13 cellular contexts compared by ENCODE assay signal in genomic region chr14:68145539-68145938, GRCh38.
DNase-seq lines count a peak whose midpoint lies in the region; ATAC-seq and TF ChIP-seq lines count a peak whose summit lies in the region.
"Had no signal": no experiment of that assay in that cellular context is flagged by ENCODE, and none has a peak within 500 bp of the region (broad histone marks: within the 10 kb centered on the region; RNA-seq: fewer than 3 reads in every experiment).

No MANE protein-coding gene starts in this region.

- no peak overlapping the region for H2AFZ ChIP-seq in Loucy (ENCODE audit: low read length)

- H3K27ac ChIP-seq in upper lobe of left lung, result peak overlapping the region; percentile 63 to 87 (median 78)
- H3K27ac ChIP-seq: cardiac muscle cell, KMS-11 had no signal

- ATAC-seq in upper lobe of left lung (ENCODE audit: low FRiP score in 2 of 2), result no peak
- ATAC-seq: stimulated activated naive CD8-positive, alpha-beta T cell treated with anti-CD3 and anti-CD28 coated beads, Interleukin-15, Interleukin-2, amounts not matched to agents 100 U/mL and 50 U/mL, for 24 hours had no signal

- H3K9me2 ChIP-seq in Loucy (replicated peaks; ENCODE audit: low read depth, low read length), result no peaks in the 10 kb centered on the region

- no peak overlapping the region for H3K9ac ChIP-seq in Loucy (ENCODE audit: low read depth, low read length, poor library complexity, severe bottlenecking)
- H3K9ac ChIP-seq: KMS-11 had no signal

- H3K36me3 ChIP-seq in Loucy (ENCODE audit: insufficient read depth, low read length), result no peaks in the 10 kb centered on the region
- H3K36me3 ChIP-seq in upper lobe of left lung, result no peaks in the 10 kb centered on the region
- H3K36me3 ChIP-seq: cardiac muscle cell had no signal

- no peak for TF ChIP-seq POLR2A in upper lobe of left lung (IDR thresholded peaks at IDR 0.05)

- TF ChIP-seq EP300 in upper lobe of left lung (IDR thresholded peaks at IDR 0.05), result no peak

- peaks cover 60% of the 10 kb centered on the region for H3K4me1 ChIP-seq in Loucy (ENCODE audit: insufficient read depth, low read length, poor library complexity, severe bottlenecking)
- H3K4me1 ChIP-seq in upper lobe of left lung, result peaks cover 31 to 36% (median 35%) of the 10 kb centered on the region in 4 donors

- no peaks in the 10 kb centered on the region for H3K27me3 Mint-ChIP-seq in mesothelial cell of epicardium (ENCODE audit: low read depth)
- H3K27me3 Mint-ChIP-seq: CD4-positive, alpha-beta T cell had no signal

- no peaks in the 10 kb centered on the region for H3K79me2 ChIP-seq in Loucy (ENCODE audit: insufficient read depth, low read length)

- peak overlapping the region; percentile 82 for H3K27ac Mint-ChIP-seq in mesothelial cell of epicardium
- H3K27ac Mint-ChIP-seq: CD4-positive, alpha-beta T cell had no signal

- H3K4me3 ChIP-seq in Loucy (ENCODE audit: low read length, poor library complexity, severe bottlenecking), result no peak overlapping the region
- H3K4me3 ChIP-seq in upper lobe of left lung, result no peak overlapping the region
- H3K4me3 ChIP-seq: cardiac muscle cell had no signal

- H4K20me1 ChIP-seq in Loucy (ENCODE audit: insufficient read depth, low read length, poor library complexity, severe bottlenecking), result no peaks in the 10 kb centered on the region

- H3K4me2 ChIP-seq in Loucy (ENCODE audit: low read depth, low read length, poor library complexity, severe bottlenecking), result peak overlapping the region; percentile 63
- H3K4me2 ChIP-seq: KMS-11 had no signal

- H3K36me3 Mint-ChIP-seq in mesothelial cell of epicardium, result peaks cover 21% of the 10 kb centered on the region

- DNase-seq in dermis blood vessel endothelial cell, result peak; percentile 72
- no peak for DNase-seq in mesothelial cell of epicardium (ENCODE audit: low spot score in 2 of 2, unreplicated experiment in 2 of 2)
- no peak for DNase-seq in upper lobe of left lung
- no peak for DNase-seq in stimulated activated CD4-positive, alpha-beta T cell treated with anti-CD3 and anti-CD28 coated beads, Interleukin-15, amount 100 ng/mL, for 24 hours
- DNase-seq in iPS-NIHi7 (ENCODE audit: extremely low spot score), result no peak
- DNase-seq in NCI-H526 (lab: John Stamatoyannopoulos, UW), result no peak
- DNase-seq: CD4-positive, alpha-beta T cell; NCI-H2029 treated with DMSO at 0.1 percent for 48 hours; retina; stimulated activated naive CD8-positive, alpha-beta T cell treated with anti-CD3 and anti-CD28 coated beads, Interleukin-15, Interleukin-2, amounts not matched to agents 100 U/mL and 50 U/mL, for 24 hours had no signal

- H3K9me3 ChIP-seq in Loucy (ENCODE audit: insufficient read depth, low read depth, low read length), result peaks cover 5% of the 10 kb centered on the region; the same call in 1 of the 2 replicates
- no peaks in the 10 kb centered on the region for H3K9me3 ChIP-seq in upper lobe of left lung

- peaks cover 24% of the 10 kb centered on the region for H3K9me3 Mint-ChIP-seq in mesothelial cell of epicardium

- H3K27me3 ChIP-seq in Loucy (ENCODE audit: insufficient read depth, low read length, poor library complexity, severe bottlenecking) (no peaks in the 10 kb centered on the region), upper lobe of left lung (no peaks in the 10 kb centered on the region)
- H3K27me3 ChIP-seq: cardiac muscle cell had no signal

- H3K4me1 Mint-ChIP-seq in mesothelial cell of epicardium, result peaks cover 55% of the 10 kb centered on the region

- peaks cover 11% of the 10 kb centered on the region; the same call in 1 of the 2 replicates for H3F3A ChIP-seq in Loucy (ENCODE audit: low read depth)

- no peak for TF ChIP-seq CTCF in Loucy (conservative IDR thresholded peaks at IDR 0.05; ENCODE audit: low read length)
- TF ChIP-seq CTCF in mesothelial cell of epicardium (IDR thresholded peaks at IDR 0.05; ENCODE audit: unreplicated experiment), result no peak
- TF ChIP-seq CTCF in upper lobe of left lung (IDR thresholded peaks at IDR 0.05), result no peak

- no peak overlapping the region for H3K4me3 Mint-ChIP-seq in mesothelial cell of epicardium
- H3K4me3 Mint-ChIP-seq: CD4-positive, alpha-beta T cell had no signal
